In the genomic region with DNA sequence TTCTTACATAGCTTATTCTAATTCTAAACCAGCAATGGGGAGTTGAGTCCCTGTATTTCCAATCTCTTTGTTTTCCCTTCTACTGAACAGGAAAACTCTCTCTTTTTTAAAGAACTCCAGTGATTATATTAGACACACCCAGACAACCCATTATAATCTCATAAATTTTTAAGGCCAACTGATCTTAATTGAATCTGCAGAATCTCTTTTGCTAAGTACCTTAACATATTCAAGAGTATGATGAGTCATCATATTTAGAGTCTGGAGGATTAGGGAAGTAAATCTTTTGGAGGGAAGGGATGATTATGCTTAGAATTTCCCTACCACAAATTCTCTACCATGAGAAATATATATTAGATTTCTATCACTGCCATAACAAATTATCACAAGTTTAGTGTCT, we compare ENCODE assay signal across 25 cellular contexts.
"Had no signal": no experiment of that assay in that cellular context is flagged by ENCODE, and none has a peak within 500 bp of the region (broad histone marks: within the 10 kb centered on the region; RNA-seq: fewer than 3 reads in every experiment).

No MANE protein-coding gene starts in this region.

- ATAC-seq: activated CD8-positive, alpha-beta memory T cell treated with anti-CD3 and anti-CD28 coated beads, Interleukin-2, amount 10 ng/mL, durations not matched to agents 7 days and 5 days; activated T-cell treated with anti-CD3 and anti-CD28 coated beads, Interleukin-2, amount 50 U/mL, for 4 hours; SK-N-SH treated with all-trans-retinoic acid at 6 μM for 48 hours; WTC11 had no signal

- H3K27me3 ChIP-seq: brain microvascular endothelial cell, cardiac muscle cell, Peyer's patch, SJCRH30 had no signal

- H3K4me1 Mint-ChIP-seq: activated CD8-positive, alpha-beta memory T cell treated with anti-CD3 and anti-CD28 coated beads, Interleukin-2, amount 10 ng/mL, durations not matched to agents 7 days and 5 days had no signal

- H3K4me3 ChIP-seq: cardiac muscle cell, Peyer's patch, SJCRH30 had no signal

- H3K4me3 Mint-ChIP-seq: activated CD8-positive, alpha-beta memory T cell treated with anti-CD3 and anti-CD28 coated beads, Interleukin-2, amount 10 ng/mL, durations not matched to agents 7 days and 5 days; activated naive CD4-positive, alpha-beta T cell treated with anti-CD3 and anti-CD28 coated beads for 36 hours; activated naive CD8-positive, alpha-beta T cell; activated T-cell treated with anti-CD3 and anti-CD28 coated beads, Interleukin-2, amount 50 U/mL, for 4 hours; WTC11 had no signal

- H3K27ac ChIP-seq: brain microvascular endothelial cell, cardiac muscle cell, Peyer's patch, RWPE1, SJCRH30 had no signal

- H3K36me3 Mint-ChIP-seq: activated CD8-positive, alpha-beta memory T cell treated with anti-CD3 and anti-CD28 coated beads, Interleukin-2, amount 10 ng/mL, durations not matched to agents 7 days and 5 days; activated naive CD8-positive, alpha-beta T cell had no signal

- H3K9me3 ChIP-seq: Peyer's patch, SJCRH30 had no signal

- DNase-seq: activated CD4-positive, alpha-beta T cell treated with anti-CD3 and anti-CD28 coated beads for 48 hours; activated CD4-positive, alpha-beta T cell treated with anti-CD3 and anti-CD28 coated beads, Interleukin-2, amount 50 U/mL, for 4 hours; activated CD4-positive, CD25-positive, alpha-beta regulatory T cell treated with anti-CD3 and anti-CD28 coated beads, Interleukin-2, amount 50 U/mL, for 72 hours; activated CD8-positive, alpha-beta memory T cell treated with anti-CD3 and anti-CD28 coated beads, Interleukin-2, amount 10 ng/mL, durations not matched to agents 7 days and 5 days; activated effector memory CD4-positive, alpha-beta T cell treated with anti-CD3 and anti-CD28 coated beads, Interleukin-2, amount 50 U/mL, for 16 hours; activated naive CD4-positive, alpha-beta T cell treated with anti-CD3 and anti-CD28 coated beads for 36 hours; activated T-cell treated with anti-CD3 and anti-CD28 coated beads, Interleukin-2, amount 50 U/mL, for 4 hours; brain microvascular endothelial cell; KG1; NCI-H1105; NCI-H1436; NCI-H1694 treated with DMSO at 0.1 percent for 48 hours; NCI-H2029 treated with DMSO at 0.1 percent for 48 hours; NCI-H446 treated with DMSO at 0.1 percent for 48 hours; NCI-H526; NCI-H82; Peyer's patch; Right ventricle myocardium superior; SJCRH30; SW 1271 had no signal

- H3K4me1 ChIP-seq: Peyer's patch, SJCRH30 had no signal

- H3K27ac Mint-ChIP-seq: activated CD8-positive, alpha-beta memory T cell treated with anti-CD3 and anti-CD28 coated beads, Interleukin-2, amount 10 ng/mL, durations not matched to agents 7 days and 5 days; activated naive CD4-positive, alpha-beta T cell treated with anti-CD3 and anti-CD28 coated beads for 36 hours; activated naive CD8-positive, alpha-beta T cell; WTC11 had no signal

- H3K27me3 Mint-ChIP-seq: activated CD8-positive, alpha-beta memory T cell treated with anti-CD3 and anti-CD28 coated beads, Interleukin-2, amount 10 ng/mL, durations not matched to agents 7 days and 5 days; activated naive CD8-positive, alpha-beta T cell had no signal

- H3K36me3 ChIP-seq: brain microvascular endothelial cell, cardiac muscle cell, Peyer's patch, SJCRH30 had no signal
